In the genomic region with DNA sequence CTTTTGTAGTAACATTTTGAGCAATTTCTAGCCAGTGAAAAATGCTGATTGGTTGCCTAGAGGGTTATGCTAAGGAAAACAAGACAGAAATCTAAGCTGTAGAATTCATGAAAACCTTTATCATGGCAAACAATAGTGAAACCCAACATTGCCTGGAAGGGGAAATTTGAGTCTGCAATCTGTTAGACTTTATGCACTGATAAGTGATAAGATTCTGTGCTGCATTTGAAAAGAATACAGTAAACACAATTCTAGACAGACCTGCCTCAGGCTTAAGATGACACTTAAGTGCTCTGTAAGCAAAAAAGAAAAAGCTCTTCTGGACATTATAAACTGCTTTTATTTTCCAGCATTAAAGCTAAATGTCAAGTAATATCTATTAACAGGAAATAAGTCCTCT, we compare ENCODE assay signal across 1 cellular context.
A peak's percentile ranks its signal among the peaks of the same experiment; 100 is the strongest.
TF ChIP-seq lines count a peak whose summit lies in the region.

No MANE protein-coding gene starts in this region.

TF ChIP-seq in SK-N-SH, 30 proteins besides CTCF, POLR2A, EP300 and RAD21 (continued from another document):
- TF ChIP-seq EZH2phosphoT487 (IDR thresholded peaks at IDR 0.05; ENCODE audit: borderline replicate concordance, low read depth) = no peak
- no peak for TF ChIP-seq GABPA (IDR thresholded peaks at IDR 0.05; ENCODE audit: low read depth)
- peak; percentile 52; the same call in 1 of the 2 replicates for TF ChIP-seq MXI1 (IDR thresholded peaks at IDR 0.05; ENCODE audit: low read depth, low read length)
- TF ChIP-seq, protein P1, sequence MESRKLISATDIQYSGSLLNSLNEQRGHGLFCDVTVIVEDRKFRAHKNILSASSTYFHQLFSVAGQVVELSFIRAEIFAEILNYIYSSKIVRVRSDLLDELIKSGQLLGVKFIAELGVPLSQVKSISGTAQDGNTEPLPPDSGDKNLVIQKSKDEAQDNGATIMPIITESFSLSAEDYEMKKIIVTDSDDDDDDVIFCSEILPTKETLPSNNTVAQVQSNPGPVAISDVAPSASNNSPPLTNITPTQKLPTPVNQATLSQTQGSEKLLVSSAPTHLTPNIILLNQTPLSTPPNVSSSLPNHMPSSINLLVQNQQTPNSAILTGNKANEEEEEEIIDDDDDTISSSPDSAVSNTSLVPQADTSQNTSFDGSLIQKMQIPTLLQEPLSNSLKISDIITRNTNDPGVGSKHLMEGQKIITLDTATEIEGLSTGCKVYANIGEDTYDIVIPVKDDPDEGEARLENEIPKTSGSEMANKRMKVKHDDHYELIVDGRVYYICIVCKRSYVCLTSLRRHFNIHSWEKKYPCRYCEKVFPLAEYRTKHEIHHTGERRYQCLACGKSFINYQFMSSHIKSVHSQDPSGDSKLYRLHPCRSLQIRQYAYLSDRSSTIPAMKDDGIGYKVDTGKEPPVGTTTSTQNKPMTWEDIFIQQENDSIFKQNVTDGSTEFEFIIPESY (IDR thresholded peaks at IDR 0.05; ENCODE audit: borderline replicate concordance, low read depth) = no peak
- TF ChIP-seq FOSL2 (IDR thresholded peaks at IDR 0.05; ENCODE audit: borderline replicate concordance, low read depth) = no peak
- no peak for TF ChIP-seq TAF1 (IDR thresholded peaks at IDR 0.05; ENCODE audit: borderline replicate concordance, low read depth, low read length)
- no peak for TF ChIP-seq YY1 (IDR thresholded peaks at IDR 0.05; ENCODE audit: low read depth)
- no peak for TF ChIP-seq RXRA (IDR thresholded peaks at IDR 0.05; ENCODE audit: borderline replicate concordance, low read depth)
- peak; percentile 82 for TF ChIP-seq CHD2 (IDR thresholded peaks at IDR 0.05; ENCODE audit: low read length, partially characterized antibody)
